1 cellular context compared by ENCODE assay signal in the genomic region with DNA sequence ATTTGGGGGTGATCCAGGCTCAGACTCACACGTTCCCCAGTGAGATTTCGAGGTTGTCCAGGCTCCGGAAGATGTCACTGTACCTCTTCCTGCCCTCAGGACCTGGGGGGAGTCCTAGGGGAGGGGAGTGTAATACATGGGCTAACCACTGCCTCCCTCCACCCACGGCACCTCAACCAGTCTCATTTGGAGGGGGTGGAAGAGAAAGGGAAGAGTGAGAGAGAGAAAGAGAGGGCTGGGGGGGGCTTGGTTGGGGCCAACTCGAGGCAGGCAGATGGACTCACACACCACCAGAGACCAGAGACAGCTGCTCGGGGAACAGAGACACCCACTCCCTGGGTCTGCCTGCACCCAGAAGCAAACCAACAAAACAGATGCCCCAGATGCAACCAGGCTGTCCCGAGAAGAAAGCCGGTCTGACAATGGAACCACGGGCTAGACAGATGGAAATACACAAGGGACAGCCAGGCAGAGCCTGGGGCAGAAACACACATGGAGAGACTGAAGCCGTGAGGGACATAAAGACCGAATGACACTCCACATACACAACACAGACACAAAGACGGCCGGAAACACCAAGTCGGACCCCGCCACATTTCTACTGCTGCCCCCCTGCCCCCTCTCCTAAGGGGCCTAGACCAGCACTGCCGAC.
A peak's percentile ranks its signal among the peaks of the same experiment; 100 is the strongest.
TF ChIP-seq lines count a peak whose summit lies in the region.

No MANE protein-coding gene starts in this region.

TF ChIP-seq in WTC11, 78 proteins besides CTCF, POLR2A, EP300 and RAD21 (continued from another document):
- TF ChIP-seq MAX (CRISPR knock-in tag; IDR thresholded peaks at IDR 0.05) (peak; percentile 5; the same call in 1 of the 2 replicates), CDX4 (CRISPR knock-in tag; IDR thresholded peaks at IDR 0.05; ENCODE audit: borderline replicate concordance) (no peak), CBFB (CRISPR knock-in tag; IDR thresholded peaks at IDR 0.05; ENCODE audit: low read depth) (no peak), AFF4 (CRISPR knock-in tag; IDR thresholded peaks at IDR 0.05; ENCODE audit: borderline replicate concordance) (no peak), OVOL2 (CRISPR knock-in tag; IDR thresholded peaks at IDR 0.05; ENCODE audit: borderline replicate concordance) (no peak)
- TF ChIP-seq, protein P1, sequence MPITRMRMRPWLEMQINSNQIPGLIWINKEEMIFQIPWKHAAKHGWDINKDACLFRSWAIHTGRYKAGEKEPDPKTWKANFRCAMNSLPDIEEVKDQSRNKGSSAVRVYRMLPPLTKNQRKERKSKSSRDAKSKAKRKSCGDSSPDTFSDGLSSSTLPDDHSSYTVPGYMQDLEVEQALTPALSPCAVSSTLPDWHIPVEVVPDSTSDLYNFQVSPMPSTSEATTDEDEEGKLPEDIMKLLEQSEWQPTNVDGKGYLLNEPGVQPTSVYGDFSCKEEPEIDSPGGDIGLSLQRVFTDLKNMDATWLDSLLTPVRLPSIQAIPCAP (CRISPR knock-in tag; IDR thresholded peaks at IDR 0.05), result no peak
- TF ChIP-seq, protein P2, sequence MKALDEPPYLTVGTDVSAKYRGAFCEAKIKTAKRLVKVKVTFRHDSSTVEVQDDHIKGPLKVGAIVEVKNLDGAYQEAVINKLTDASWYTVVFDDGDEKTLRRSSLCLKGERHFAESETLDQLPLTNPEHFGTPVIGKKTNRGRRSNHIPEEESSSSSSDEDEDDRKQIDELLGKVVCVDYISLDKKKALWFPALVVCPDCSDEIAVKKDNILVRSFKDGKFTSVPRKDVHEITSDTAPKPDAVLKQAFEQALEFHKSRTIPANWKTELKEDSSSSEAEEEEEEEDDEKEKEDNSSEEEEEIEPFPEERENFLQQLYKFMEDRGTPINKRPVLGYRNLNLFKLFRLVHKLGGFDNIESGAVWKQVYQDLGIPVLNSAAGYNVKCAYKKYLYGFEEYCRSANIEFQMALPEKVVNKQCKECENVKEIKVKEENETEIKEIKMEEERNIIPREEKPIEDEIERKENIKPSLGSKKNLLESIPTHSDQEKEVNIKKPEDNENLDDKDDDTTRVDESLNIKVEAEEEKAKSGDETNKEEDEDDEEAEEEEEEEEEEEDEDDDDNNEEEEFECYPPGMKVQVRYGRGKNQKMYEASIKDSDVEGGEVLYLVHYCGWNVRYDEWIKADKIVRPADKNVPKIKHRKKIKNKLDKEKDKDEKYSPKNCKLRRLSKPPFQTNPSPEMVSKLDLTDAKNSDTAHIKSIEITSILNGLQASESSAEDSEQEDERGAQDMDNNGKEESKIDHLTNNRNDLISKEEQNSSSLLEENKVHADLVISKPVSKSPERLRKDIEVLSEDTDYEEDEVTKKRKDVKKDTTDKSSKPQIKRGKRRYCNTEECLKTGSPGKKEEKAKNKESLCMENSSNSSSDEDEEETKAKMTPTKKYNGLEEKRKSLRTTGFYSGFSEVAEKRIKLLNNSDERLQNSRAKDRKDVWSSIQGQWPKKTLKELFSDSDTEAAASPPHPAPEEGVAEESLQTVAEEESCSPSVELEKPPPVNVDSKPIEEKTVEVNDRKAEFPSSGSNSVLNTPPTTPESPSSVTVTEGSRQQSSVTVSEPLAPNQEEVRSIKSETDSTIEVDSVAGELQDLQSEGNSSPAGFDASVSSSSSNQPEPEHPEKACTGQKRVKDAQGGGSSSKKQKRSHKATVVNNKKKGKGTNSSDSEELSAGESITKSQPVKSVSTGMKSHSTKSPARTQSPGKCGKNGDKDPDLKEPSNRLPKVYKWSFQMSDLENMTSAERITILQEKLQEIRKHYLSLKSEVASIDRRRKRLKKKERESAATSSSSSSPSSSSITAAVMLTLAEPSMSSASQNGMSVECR (CRISPR knock-in tag; IDR thresholded peaks at IDR 0.05; ENCODE audit: borderline replicate concordance), result 0 out of 2 replicates have a peak, but pooled peaks have one; percentile 32
